11 cellular contexts compared by ENCODE assay signal in the genomic region with DNA sequence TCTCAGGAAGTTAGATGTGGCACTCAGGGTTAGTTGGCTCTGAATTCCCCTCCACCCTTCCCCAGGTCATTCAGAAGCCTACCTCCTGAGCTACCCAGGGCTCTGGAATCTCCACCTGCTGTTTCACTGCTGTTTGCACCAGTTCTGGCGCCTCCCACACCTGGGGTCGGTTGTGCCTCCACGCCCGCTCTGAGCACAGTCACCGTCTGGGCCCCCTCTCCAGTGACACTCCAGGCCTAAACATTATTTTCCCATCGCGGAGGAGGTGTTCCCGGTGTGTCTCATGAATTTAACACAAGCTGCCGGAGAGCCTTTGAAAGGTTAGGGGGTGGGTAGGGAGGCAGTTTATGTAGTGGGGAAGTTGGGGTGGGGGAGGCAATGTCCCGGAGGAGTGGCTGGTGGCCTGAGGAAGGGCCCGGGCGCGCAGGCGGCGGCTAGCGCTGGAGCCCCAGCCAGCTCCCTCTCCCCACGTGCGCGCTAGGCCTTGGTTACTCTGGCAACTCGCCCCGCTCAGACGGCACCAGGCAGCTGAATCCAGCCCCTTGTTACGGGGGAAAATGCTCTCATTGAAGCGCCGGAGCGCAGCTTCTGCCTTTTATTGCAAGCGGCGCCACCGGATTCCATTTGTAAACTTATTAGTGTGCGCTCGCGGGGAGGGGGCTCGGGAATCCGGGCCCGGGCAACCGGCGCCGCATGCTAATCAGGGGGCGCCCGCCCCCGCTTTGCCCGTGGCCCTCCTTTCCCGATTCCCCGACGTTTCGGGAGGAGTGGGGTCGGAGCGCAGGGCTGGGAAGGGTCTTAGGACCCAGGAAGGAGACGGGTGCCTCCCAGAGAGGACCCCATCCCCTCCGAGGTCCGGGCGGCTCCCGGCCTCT. TPM values are rescaled to one million over a fixed set of nuclear protein-coding genes. Genes with fewer than 3 reads are reported as not detected.
DNase-seq lines count a peak whose midpoint lies in the region; ATAC-seq and TF ChIP-seq lines count a peak whose summit lies in the region.
"Had no signal": no experiment of that assay in that cellular context is flagged by ENCODE, and none has a peak within 500 bp of the region (broad histone marks: within the 10 kb centered on the region; RNA-seq: fewer than 3 reads in every experiment).

No MANE protein-coding gene starts in this region.

- H3K27ac ChIP-seq in BLaER1 (peak overlapping the region; percentile 65; the same call in 1 of the 2 replicates), fibroblast of lung (ENCODE audit: insufficient read depth, low read length) (no peak overlapping the region), RWPE1 (no peak overlapping the region)
- H3K27ac ChIP-seq: body of pancreas had no signal

- H3K9ac ChIP-seq in BLaER1 (no peak overlapping the region; the same call in 1 of the 2 replicates), fibroblast of lung (ENCODE audit: insufficient read depth, low read length) (peak overlapping the region; percentile 50)

- peak overlapping the region; percentile 64 for H3K4me3 ChIP-seq in BLaER1
- peak overlapping the region in 2 of 4 experiments; percentile 21 to 42 for H3K4me3 ChIP-seq in fibroblast of lung (replicated peaks in 1 of 4; ENCODE audit: control extremely low read depth in 1 of 4, insufficient read depth in 1 of 4, low read depth in 3 of 4, low read length in 4 of 4)
- H3K4me3 ChIP-seq in neuron (ENCODE audit: low read length), result peak overlapping the region; percentile 56
- H3K4me3 ChIP-seq: body of pancreas had no signal

- H3K36me3 ChIP-seq in BLaER1 (no peaks in the 10 kb centered on the region), fibroblast of lung (ENCODE audit: control insufficient read depth, insufficient read depth, low read length) (no peaks in the 10 kb centered on the region), neuron (ENCODE audit: insufficient read depth, low read length) (no peaks in the 10 kb centered on the region)

- H4K20me1 ChIP-seq in BLaER1 (no peaks in the 10 kb centered on the region), fibroblast of lung (ENCODE audit: control insufficient read depth, extremely low read depth, insufficient read depth, low read length) (no peaks in the 10 kb centered on the region)

- H2AFZ ChIP-seq in fibroblast of lung (ENCODE audit: low read length) (no peak overlapping the region), neuron (ENCODE audit: low read depth, low read length) (peak overlapping the region; percentile 71)

- H3K27me3 ChIP-seq in BLaER1 (peaks cover 35% of the 10 kb centered on the region), fibroblast of lung (ENCODE audit: control insufficient read depth, insufficient read depth, low read length) (no peaks in the 10 kb centered on the region), neuron (ENCODE audit: insufficient read depth, low read length) (no peaks in the 10 kb centered on the region)

- H3K9me3 ChIP-seq in BLaER1 (no peaks in the 10 kb centered on the region), fibroblast of lung (ENCODE audit: control insufficient read depth, insufficient read depth, low read depth, low read length) (no peaks in the 10 kb centered on the region), neuron (ENCODE audit: low read length) (no peaks in the 10 kb centered on the region)
- H3K9me3 ChIP-seq: body of pancreas had no signal

- TF ChIP-seq CTCF in fibroblast of lung (conservative IDR thresholded peaks at IDR 0.05 in 1 of 2, IDR thresholded peaks at IDR 0.05 in 1 of 2; ENCODE audit: low read depth in 1 of 2, low read length in 2 of 2) (no peak), RWPE1 (conservative IDR thresholded peaks at IDR 0.05; ENCODE audit: low read depth) (no peak)

- POLR2A ChIA-PET in RWPE1 (lab: Yijun Ruan, JAX; ENCODE audit: low non-redundant PET), result no interaction called here

- peak overlapping the region; percentile 95 for H3K4me2 ChIP-seq in BLaER1
- peak overlapping the region; percentile 82 for H3K4me2 ChIP-seq in fibroblast of lung (ENCODE audit: extremely low read depth, insufficient read depth, low read length)

- H3K4me1 ChIP-seq in BLaER1, result peaks cover 20% of the 10 kb centered on the region
- H3K4me1 ChIP-seq in fibroblast of lung (ENCODE audit: control insufficient read depth, extremely low read depth, insufficient read depth, low read length), result peaks cover 2% of the 10 kb centered on the region
- H3K4me1 ChIP-seq in neuron (ENCODE audit: insufficient read depth, low read length), result peaks cover 30% of the 10 kb centered on the region

- DNase-seq in NCI-H2227 (lab: John Stamatoyannopoulos, UW; ENCODE audit: unreplicated experiment) (peak; percentile 52), fibroblast of lung (ENCODE audit: low read depth in 2 of 2) (peak; percentile 28 to 39), activated gamma-delta T cell treated with Interleukin-2 at 50 U/mL for 16 hours (no peak), RWPE1 (ENCODE audit: low spot score) (no peak), HuH-7.5 (ENCODE audit: low spot score) (no peak)
- DNase-seq: DND-41, RPMI8226 had no signal

- no peak for ATAC-seq in activated CD4-positive, CD25-positive, alpha-beta regulatory T cell treated with anti-CD3 and anti-CD28 coated beads, Interleukin-2, amount 50 U/mL, for 24 hours

- H3K79me2 ChIP-seq in fibroblast of lung (ENCODE audit: control insufficient read depth, insufficient read depth, low read length), result no peaks in the 10 kb centered on the region

- CTCF ChIA-PET in RWPE1 (lab: Yijun Ruan, JAX), result interaction anchor here (0.6 kb wide), 1 partner anchor 401 kb away, joined by 3 read pairs; no protein-coding TSS in a partner anchor

RNA-seq across cellular contexts. Expression of a gene that starts 52.4 kb away (rescaled TPM):
- total RNA-seq in fibroblast of lung, result 0.17 and 0.77 TPM in 2 replicates
- 0.33 and 1.5 TPM in 2 replicates for polyA plus RNA-seq in fibroblast of lung
- polyA plus RNA-seq in fibroblast of lung (2012), result 0.48 and 1.6 TPM in 2 replicates
- 0.82 and 2.8 TPM in 2 replicates for polyA minus RNA-seq in fibroblast of lung (ENCODE audit: low replicate concordance)
- total RNA-seq: body of pancreas had no signal

Comparison
In these comparisons a context has a peak if more than half of its experiments do, and no peak if none do; other contexts are left out.
1. DNase-seq: peak in NCI-H2227 (single experiment) and fibroblast of lung (2 of 2); none in activated gamma-delta T cell treated with Interleukin-2 at 50 U/mL for 16 hours (single experiment), RWPE1 (single experiment) and HuH-7.5 (single experiment).